In genomic region chr12:27583981-27584380, GRCh38 we compare ENCODE assay signal across 1 cellular context.
TF ChIP-seq lines count a peak whose summit lies in the region.

No MANE protein-coding gene starts in this region.

TF ChIP-seq in H1, 55 proteins besides CTCF, POLR2A, EP300 and RAD21 (continued from another document):
- TF ChIP-seq, protein P1, sequence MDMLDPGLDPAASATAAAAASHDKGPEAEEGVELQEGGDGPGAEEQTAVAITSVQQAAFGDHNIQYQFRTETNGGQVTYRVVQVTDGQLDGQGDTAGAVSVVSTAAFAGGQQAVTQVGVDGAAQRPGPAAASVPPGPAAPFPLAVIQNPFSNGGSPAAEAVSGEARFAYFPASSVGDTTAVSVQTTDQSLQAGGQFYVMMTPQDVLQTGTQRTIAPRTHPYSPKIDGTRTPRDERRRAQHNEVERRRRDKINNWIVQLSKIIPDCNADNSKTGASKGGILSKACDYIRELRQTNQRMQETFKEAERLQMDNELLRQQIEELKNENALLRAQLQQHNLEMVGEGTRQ (IDR thresholded peaks at IDR 0.05; ENCODE audit: low read length) = no peak
- TF ChIP-seq RXRA (IDR thresholded peaks at IDR 0.05; ENCODE audit: insufficient read depth, low read depth, low read length) (no peak), SIRT6 (IDR thresholded peaks at IDR 0.05; ENCODE audit: low read length) (no peak), PHF8 (conservative IDR thresholded peaks at IDR 0.05; ENCODE audit: low read depth, low read length) (no peak), KDM4A (IDR thresholded peaks at IDR 0.05; ENCODE audit: low read depth, low read length, severe bottlenecking) (no peak), BCL11A (IDR thresholded peaks at IDR 0.05; ENCODE audit: low read depth in 2 of 2, low read length in 2 of 2) (no peak), SIX5 (IDR thresholded peaks at IDR 0.05; ENCODE audit: low read depth, low read length) (no peak), MAFK (IDR thresholded peaks at IDR 0.05; ENCODE audit: low read depth, low read length) (no peak), YY1 (IDR thresholded peaks at IDR 0.05; ENCODE audit: low read depth, low read length) (no peak), ASH2L (IDR thresholded peaks at IDR 0.05; ENCODE audit: low read length) (no peak), NRF1 (IDR thresholded peaks at IDR 0.05; ENCODE audit: low read depth, low read length) (no peak)
- TF ChIP-seq, protein P2, sequence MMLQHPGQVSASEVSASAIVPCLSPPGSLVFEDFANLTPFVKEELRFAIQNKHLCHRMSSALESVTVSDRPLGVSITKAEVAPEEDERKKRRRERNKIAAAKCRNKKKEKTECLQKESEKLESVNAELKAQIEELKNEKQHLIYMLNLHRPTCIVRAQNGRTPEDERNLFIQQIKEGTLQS (IDR thresholded peaks at IDR 0.05; ENCODE audit: insufficient read depth, low read depth, low read length) = no peak
- TF ChIP-seq, protein P3, sequence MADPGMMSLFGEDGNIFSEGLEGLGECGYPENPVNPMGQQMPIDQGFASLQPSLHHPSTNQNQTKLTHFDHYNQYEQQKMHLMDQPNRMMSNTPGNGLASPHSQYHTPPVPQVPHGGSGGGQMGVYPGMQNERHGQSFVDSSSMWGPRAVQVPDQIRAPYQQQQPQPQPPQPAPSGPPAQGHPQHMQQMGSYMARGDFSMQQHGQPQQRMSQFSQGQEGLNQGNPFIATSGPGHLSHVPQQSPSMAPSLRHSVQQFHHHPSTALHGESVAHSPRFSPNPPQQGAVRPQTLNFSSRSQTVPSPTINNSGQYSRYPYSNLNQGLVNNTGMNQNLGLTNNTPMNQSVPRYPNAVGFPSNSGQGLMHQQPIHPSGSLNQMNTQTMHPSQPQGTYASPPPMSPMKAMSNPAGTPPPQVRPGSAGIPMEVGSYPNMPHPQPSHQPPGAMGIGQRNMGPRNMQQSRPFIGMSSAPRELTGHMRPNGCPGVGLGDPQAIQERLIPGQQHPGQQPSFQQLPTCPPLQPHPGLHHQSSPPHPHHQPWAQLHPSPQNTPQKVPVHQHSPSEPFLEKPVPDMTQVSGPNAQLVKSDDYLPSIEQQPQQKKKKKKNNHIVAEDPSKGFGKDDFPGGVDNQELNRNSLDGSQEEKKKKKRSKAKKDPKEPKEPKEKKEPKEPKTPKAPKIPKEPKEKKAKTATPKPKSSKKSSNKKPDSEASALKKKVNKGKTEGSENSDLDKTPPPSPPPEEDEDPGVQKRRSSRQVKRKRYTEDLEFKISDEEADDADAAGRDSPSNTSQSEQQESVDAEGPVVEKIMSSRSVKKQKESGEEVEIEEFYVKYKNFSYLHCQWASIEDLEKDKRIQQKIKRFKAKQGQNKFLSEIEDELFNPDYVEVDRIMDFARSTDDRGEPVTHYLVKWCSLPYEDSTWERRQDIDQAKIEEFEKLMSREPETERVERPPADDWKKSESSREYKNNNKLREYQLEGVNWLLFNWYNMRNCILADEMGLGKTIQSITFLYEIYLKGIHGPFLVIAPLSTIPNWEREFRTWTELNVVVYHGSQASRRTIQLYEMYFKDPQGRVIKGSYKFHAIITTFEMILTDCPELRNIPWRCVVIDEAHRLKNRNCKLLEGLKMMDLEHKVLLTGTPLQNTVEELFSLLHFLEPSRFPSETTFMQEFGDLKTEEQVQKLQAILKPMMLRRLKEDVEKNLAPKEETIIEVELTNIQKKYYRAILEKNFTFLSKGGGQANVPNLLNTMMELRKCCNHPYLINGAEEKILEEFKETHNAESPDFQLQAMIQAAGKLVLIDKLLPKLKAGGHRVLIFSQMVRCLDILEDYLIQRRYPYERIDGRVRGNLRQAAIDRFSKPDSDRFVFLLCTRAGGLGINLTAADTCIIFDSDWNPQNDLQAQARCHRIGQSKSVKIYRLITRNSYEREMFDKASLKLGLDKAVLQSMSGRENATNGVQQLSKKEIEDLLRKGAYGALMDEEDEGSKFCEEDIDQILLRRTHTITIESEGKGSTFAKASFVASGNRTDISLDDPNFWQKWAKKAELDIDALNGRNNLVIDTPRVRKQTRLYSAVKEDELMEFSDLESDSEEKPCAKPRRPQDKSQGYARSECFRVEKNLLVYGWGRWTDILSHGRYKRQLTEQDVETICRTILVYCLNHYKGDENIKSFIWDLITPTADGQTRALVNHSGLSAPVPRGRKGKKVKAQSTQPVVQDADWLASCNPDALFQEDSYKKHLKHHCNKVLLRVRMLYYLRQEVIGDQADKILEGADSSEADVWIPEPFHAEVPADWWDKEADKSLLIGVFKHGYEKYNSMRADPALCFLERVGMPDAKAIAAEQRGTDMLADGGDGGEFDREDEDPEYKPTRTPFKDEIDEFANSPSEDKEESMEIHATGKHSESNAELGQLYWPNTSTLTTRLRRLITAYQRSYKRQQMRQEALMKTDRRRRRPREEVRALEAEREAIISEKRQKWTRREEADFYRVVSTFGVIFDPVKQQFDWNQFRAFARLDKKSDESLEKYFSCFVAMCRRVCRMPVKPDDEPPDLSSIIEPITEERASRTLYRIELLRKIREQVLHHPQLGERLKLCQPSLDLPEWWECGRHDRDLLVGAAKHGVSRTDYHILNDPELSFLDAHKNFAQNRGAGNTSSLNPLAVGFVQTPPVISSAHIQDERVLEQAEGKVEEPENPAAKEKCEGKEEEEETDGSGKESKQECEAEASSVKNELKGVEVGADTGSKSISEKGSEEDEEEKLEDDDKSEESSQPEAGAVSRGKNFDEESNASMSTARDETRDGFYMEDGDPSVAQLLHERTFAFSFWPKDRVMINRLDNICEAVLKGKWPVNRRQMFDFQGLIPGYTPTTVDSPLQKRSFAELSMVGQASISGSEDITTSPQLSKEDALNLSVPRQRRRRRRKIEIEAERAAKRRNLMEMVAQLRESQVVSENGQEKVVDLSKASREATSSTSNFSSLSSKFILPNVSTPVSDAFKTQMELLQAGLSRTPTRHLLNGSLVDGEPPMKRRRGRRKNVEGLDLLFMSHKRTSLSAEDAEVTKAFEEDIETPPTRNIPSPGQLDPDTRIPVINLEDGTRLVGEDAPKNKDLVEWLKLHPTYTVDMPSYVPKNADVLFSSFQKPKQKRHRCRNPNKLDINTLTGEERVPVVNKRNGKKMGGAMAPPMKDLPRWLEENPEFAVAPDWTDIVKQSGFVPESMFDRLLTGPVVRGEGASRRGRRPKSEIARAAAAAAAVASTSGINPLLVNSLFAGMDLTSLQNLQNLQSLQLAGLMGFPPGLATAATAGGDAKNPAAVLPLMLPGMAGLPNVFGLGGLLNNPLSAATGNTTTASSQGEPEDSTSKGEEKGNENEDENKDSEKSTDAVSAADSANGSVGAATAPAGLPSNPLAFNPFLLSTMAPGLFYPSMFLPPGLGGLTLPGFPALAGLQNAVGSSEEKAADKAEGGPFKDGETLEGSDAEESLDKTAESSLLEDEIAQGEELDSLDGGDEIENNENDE (IDR thresholded peaks at IDR 0.05; ENCODE audit: insufficient replicate concordance, low read length) = no peak
TF ChIP-seq in H1: peak in this region for 0.
